ENCODE assay signal across 1 cellular context in the genomic region with DNA sequence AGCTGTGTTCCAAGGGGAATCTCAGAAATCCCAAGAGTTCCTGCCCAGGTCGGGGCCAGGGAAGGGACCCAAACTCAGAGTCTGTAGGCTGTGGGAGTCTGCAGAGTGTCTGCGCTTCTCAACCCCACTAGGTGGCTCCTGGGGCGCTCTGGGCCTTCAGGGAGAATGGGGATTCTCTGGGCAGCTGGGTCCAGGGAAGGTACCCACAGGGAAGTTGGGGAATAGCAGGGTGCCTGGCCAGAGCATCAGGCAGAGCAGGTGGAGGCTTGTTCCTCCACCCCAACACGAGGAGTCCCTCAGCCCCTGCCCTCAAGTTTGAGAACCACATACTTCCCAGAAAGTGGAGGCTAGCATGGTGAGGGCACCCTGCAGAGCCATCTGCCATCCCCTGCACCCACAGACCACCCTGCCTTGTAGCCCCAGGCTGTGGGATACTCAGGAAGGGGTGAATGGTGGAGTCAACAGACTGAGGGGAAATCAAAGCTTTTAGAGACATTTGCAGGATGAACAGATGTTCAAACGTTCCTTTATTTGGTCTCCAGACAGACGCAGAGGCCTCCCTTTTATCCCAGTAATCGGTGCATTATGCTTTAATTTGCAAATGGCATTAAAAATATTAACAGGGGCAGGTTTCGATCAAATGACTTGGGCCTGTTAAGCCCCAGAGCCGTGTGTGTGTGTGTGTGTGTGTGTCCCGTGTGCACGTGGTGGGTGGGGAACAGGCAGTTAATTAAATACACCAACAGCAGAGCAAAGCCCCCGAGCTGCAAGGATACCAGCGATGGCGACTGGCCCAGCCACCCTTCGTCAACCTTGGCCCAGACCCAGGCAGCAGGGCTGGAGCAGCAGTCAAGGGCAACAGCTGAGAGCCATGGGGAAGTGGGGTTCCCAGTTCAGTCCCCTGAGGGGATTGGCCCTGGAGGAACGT.
A peak's percentile ranks its signal among the peaks of the same experiment; 100 is the strongest.
TF ChIP-seq lines count a peak whose summit lies in the region.

No MANE protein-coding gene starts in this region.

TF ChIP-seq in H1, 55 proteins besides CTCF, POLR2A, EP300 and RAD21:
- peak; percentile 61; the same call in 1 of the 2 replicates for TF ChIP-seq GABPA (IDR thresholded peaks at IDR 0.05; ENCODE audit: borderline replicate concordance, insufficient read depth, low read length)
- no peak for TF ChIP-seq RFX5 (IDR thresholded peaks at IDR 0.05; ENCODE audit: borderline replicate concordance, low read depth, low read length)
